Comparison of ENCODE assay signal across 1 cellular context in genomic region chr1:162485236-162485635, GRCh38.
TF ChIP-seq lines count a peak whose summit lies in the region.

No MANE protein-coding gene starts in this region.

TF ChIP-seq in IMR-90, 13 proteins besides CTCF, POLR2A, EP300 and RAD21:
- no peak for TF ChIP-seq SMC3 (IDR thresholded peaks at IDR 0.05; ENCODE audit: low read depth, low read length)
